ENCODE assay signal across 10 cellular contexts in genomic region chr17:60640503-60640902, GRCh38. TPM values are rescaled to one million over a fixed set of nuclear protein-coding genes. Genes with fewer than 3 reads are reported as not detected.
DNase-seq lines count a peak whose midpoint lies in the region; ATAC-seq, FAIRE-seq and TF ChIP-seq lines count a peak whose summit lies in the region.
"Had no signal": no experiment of that assay in that cellular context is flagged by ENCODE, and none has a peak within 500 bp of the region (broad histone marks: within the 10 kb centered on the region; RNA-seq: fewer than 3 reads in every experiment).

No MANE protein-coding gene starts in this region.

- no peak overlapping the region for H2AFZ ChIP-seq in HepG2 (ENCODE audit: low read length)

- H3K36me3 ChIP-seq in HepG2 (replicated peaks in 1 of 2; ENCODE audit: control insufficient read depth in 1 of 2, insufficient read depth in 2 of 2, low read length in 2 of 2), result peaks cover 12 to 27% of the 10 kb centered on the region in 2 experiments
- H3K36me3 ChIP-seq in right lobe of liver, result peaks cover 0 to 10% (median 0%) of the 10 kb centered on the region in 4 donors

- POLR2A ChIA-PET in HepG2 (lab: Yijun Ruan, JAX), result interaction anchor here (1.3 kb wide), 1 partner anchor 41 kb away, joined by 3 read pairs; the partner anchor contains the start of gene PPM1D

- ATAC-seq in HepG2 (peak; percentile 64), right lobe of liver (no peak)
- ATAC-seq: activated CD4-positive, CD25-positive, alpha-beta regulatory T cell treated with anti-CD3 and anti-CD28 coated beads, Interleukin-2, amount 50 U/mL, for 24 hours had no signal

- H3K4me3 ChIP-seq in HepG2 (replicated peaks in 1 of 3; ENCODE audit: insufficient read depth in 1 of 3, low read depth in 2 of 3, low read length in 3 of 3) (no peak overlapping the region), right lobe of liver (no peak overlapping the region), fibroblast of the aortic adventitia (ENCODE audit: low read depth, low read length) (no peak overlapping the region)

- no peaks in the 10 kb centered on the region for H3K27me3 ChIP-seq in HepG2 (ENCODE audit: control insufficient read depth in 1 of 2, insufficient read depth in 2 of 2, low read length in 2 of 2)
- no peaks in the 10 kb centered on the region for H3K27me3 ChIP-seq in right lobe of liver

- no peak for TF ChIP-seq POLR2A in HepG2 (IDR thresholded peaks at IDR 0.05; ENCODE audit: insufficient read depth in 1 of 2, low read depth in 2 of 2, low read length in 2 of 2)
- no peak for TF ChIP-seq POLR2A in right lobe of liver (IDR thresholded peaks at IDR 0.05)

- no peak for TF ChIP-seq RAD21 in HepG2 (CRISPR knock-in tag; IDR thresholded peaks at IDR 0.05)

- intact Hi-C loops in HepG2 (cut with micrococcal nuclease; ENCODE audit: unreplicated experiment) (no loop called here), right lobe of liver (cut with DNase I) (no loop called here)

- 88% methylated on average over 2 of the region's 2 CpGs for WGBS in HepG2 (ENCODE audit: low lambda C conversion rate)
- 68% methylated on average over 2 of the region's 2 CpGs for WGBS in right lobe of liver (ENCODE audit: insufficient coverage, low coverage, low lambda C conversion rate, missing lambda C conversion rate)

- peak; percentile 37 for FAIRE-seq in HepG2 (lab: Jason Lieb, UNC)
- FAIRE-seq in RCC 7860 (lab: Jason Lieb, UNC), result no peak

- DNase-seq in HepG2 (ENCODE audit: low spot score) (peak; percentile 50), right lobe of liver (no peak), RKO (ENCODE audit: low spot score) (peak; percentile 40), fibroblast of the aortic adventitia (ENCODE audit: low read depth) (peak; percentile 24), RCC 7860 (ENCODE audit: low spot score) (no peak), NCI-H187 (lab: John Stamatoyannopoulos, UW) (no peak), AG20443 (ENCODE audit: low spot score) (no peak), cerebellum (ENCODE audit: low spot score) (no peak)
- DNase-seq: NCI-H1436 treated with DMSO at 0.1 percent for 48 hours had no signal

- TF ChIP-seq EP300 in HepG2 (IDR thresholded peaks at IDR 0.05; ENCODE audit: low read depth in 2 of 2, low read length in 2 of 2) (no peak), HepG2 (CRISPR knock-in tag; IDR thresholded peaks at IDR 0.05; ENCODE audit: borderline replicate concordance) (no peak)

- H3K4me2 ChIP-seq in HepG2 (ENCODE audit: low read depth, low read length), result no peak overlapping the region

- peaks cover 9% of the 10 kb centered on the region; the same call in 1 of the 2 replicates for H3K4me1 ChIP-seq in HepG2 (ENCODE audit: insufficient read depth, low read length)
- no peaks in the 10 kb centered on the region for H3K4me1 ChIP-seq in right lobe of liver

- TF ChIP-seq CTCF in HepG2 (CRISPR knock-in tag; IDR thresholded peaks at IDR 0.05) (peak; percentile 34), right lobe of liver (IDR thresholded peaks at IDR 0.05) (peak in 1 of 4 donors; percentile 23), fibroblast of the aortic adventitia (IDR thresholded peaks at IDR 0.05; ENCODE audit: insufficient read depth, low read length) (peak; percentile 48)

- no peak overlapping the region for H3K27ac ChIP-seq in HepG2 (ENCODE audit: extremely low read length, insufficient read depth, low read length)
- no peak overlapping the region for H3K27ac ChIP-seq in right lobe of liver

- CTCF ChIA-PET in HepG2 (lab: Yijun Ruan, JAX; ENCODE audit: low intra/inter-chr PET ratio, low total read pairs), result no interaction called here

- no TSS peak for BruUV-seq in HepG2 (replicated peaks; lab: Mats Ljungman, UMichigan)

- peaks cover 28% of the 10 kb centered on the region for H3K79me2 ChIP-seq in HepG2 (ENCODE audit: insufficient read depth, low read length)

- H3K9ac ChIP-seq in HepG2 (ENCODE audit: insufficient read depth, low read depth, low read length), result no peak overlapping the region

- peaks cover 18% of the 10 kb centered on the region for H4K20me1 ChIP-seq in HepG2 (ENCODE audit: insufficient read depth, low read length)

- H3K9me3 ChIP-seq in HepG2 (ENCODE audit: low read length), result no peaks in the 10 kb centered on the region
- no peaks in the 10 kb centered on the region for H3K9me3 ChIP-seq in right lobe of liver

- in situ Hi-C loops in HepG2 (cut with HindIII; ENCODE audit: extremely low pct_ligation_motif_present, low pct_unique_long_range_greater_than_20kb), result no loop called here

TF ChIP-seq in HepG2, 621 proteins besides CTCF, POLR2A, EP300 and RAD21 (continues in another document):
- no peak for TF ChIP-seq REXO4 (CRISPR knock-in tag; IDR thresholded peaks at IDR 0.05; ENCODE audit: borderline replicate concordance)
- no peak for TF ChIP-seq RARA (CRISPR knock-in tag; IDR thresholded peaks at IDR 0.05)
- no peak for TF ChIP-seq NONO (IDR thresholded peaks at IDR 0.05)
- no peak for TF ChIP-seq NONO (CRISPR knock-in tag; conservative IDR thresholded peaks at IDR 0.05)
- TF ChIP-seq NFE2L2 (IDR thresholded peaks at IDR 0.05; ENCODE audit: low read length), result no peak
- no peak for TF ChIP-seq ZBTB14 (CRISPR knock-in tag; IDR thresholded peaks at IDR 0.05)
- no peak for TF ChIP-seq FOXK2 (IDR thresholded peaks at IDR 0.05)
- TF ChIP-seq PTBP1 (IDR thresholded peaks at IDR 0.05; ENCODE audit: low read depth, low read length, poor library complexity, severe bottlenecking), result no peak
- TF ChIP-seq RBFOX2 (IDR thresholded peaks at IDR 0.05; ENCODE audit: low read depth, low read length), result no peak

RNA-seq across cellular contexts. Expression of gene BCAS3, which starts 37.1 kb away (rescaled TPM):
- 10.7 and 15.8 TPM in 2 replicates for total RNA-seq in HepG2 (2016; rRNA removed; fragmentation: Illumina TruSeq; extraction: Trizol)
- total RNA-seq in HepG2 (2016; cell fraction: cytosol; rRNA removed; fragmentation: Illumina TruSeq; extraction: Trizol; ENCODE audit: low read depth), result 11.9 and 13.0 TPM in 2 replicates
- total RNA-seq in HepG2 (2016; cell fraction: insoluble cytoplasmic fraction; rRNA removed; fragmentation: Illumina TruSeq; extraction: Trizol), result 11.0 and 12.0 TPM in 2 replicates
- 7.1 and 7.7 TPM in 2 replicates for total RNA-seq in HepG2 (2016; cell fraction: membrane; rRNA removed; fragmentation: Illumina TruSeq; extraction: Trizol)
- total RNA-seq in HepG2 (2016; cell fraction: nucleus; rRNA removed; fragmentation: Illumina TruSeq; extraction: Trizol), result 25.1 and 30.0 TPM in 2 replicates
- polyA plus RNA-seq in HepG2 (2011; rRNA removed), result 11.2 and 11.4 TPM in 2 replicates
- polyA plus RNA-seq in HepG2 (2011; cell fraction: cytosol; rRNA removed), result 9.4 and 12.9 TPM in 2 replicates
- polyA plus RNA-seq in HepG2 (2011; cell fraction: nucleus; rRNA removed), result 12.5 and 13.3 TPM in 2 replicates
- 11.9 and 12.7 TPM in 2 replicates for polyA plus RNA-seq in HepG2 (2012)
- 1.1 and 1.4 TPM in 2 replicates for polyA plus RNA-seq in HepG2 (2016; cell fraction: cytosol; fragmentation: Illumina TruSeq; extraction: Trizol; ENCODE audit: low read depth)
- 14.1 and 15.6 TPM in 2 replicates for polyA plus RNA-seq in HepG2 (2016; cell fraction: insoluble cytoplasmic fraction; fragmentation: Illumina TruSeq; extraction: Trizol; ENCODE audit: low read depth)
- polyA plus RNA-seq in HepG2 (2016; cell fraction: membrane; fragmentation: Illumina TruSeq; extraction: Trizol; ENCODE audit: low read depth), result 2.8 and 3.3 TPM in 2 replicates
- 5.2 and 5.6 TPM in 2 replicates for polyA plus RNA-seq in HepG2 (2016; cell fraction: nucleus; fragmentation: Illumina TruSeq; extraction: Trizol; ENCODE audit: insufficient read depth, low read depth)
- polyA minus RNA-seq in HepG2 (2011; rRNA and poly(A)+ RNA removed; ENCODE audit: low replicate concordance), result 109 and 128 TPM in 2 replicates
- 16.8 and 32.3 TPM in 2 replicates for polyA minus RNA-seq in HepG2 (2011; cell fraction: cytosol; rRNA and poly(A)+ RNA removed)
- 127 and 156 TPM in 2 replicates for polyA minus RNA-seq in HepG2 (2011; cell fraction: nucleus; rRNA and poly(A)+ RNA removed)
- 10 to 100 TPM in 5 of 6 experiments, 1 to 10 TPM in 1; 9.2 to 22.1 (median 14.2) TPM for total RNA-seq in right lobe of liver
- total RNA-seq in fibroblast of the aortic adventitia (ENCODE audit: low replicate concordance), result 29.6 and 75.1 TPM in 2 replicates
- total RNA-seq in cerebellum, result 51.2 TPM

RNA-seq across cellular contexts. Expression of gene PPM1D, which starts 40.5 kb away (rescaled TPM):
- total RNA-seq in HepG2 (2016; rRNA removed; fragmentation: Illumina TruSeq; extraction: Trizol) (26.2 and 32.3 TPM in 2 replicates), right lobe of liver (1 to 10 TPM; 4.9 to 5.6 (median 5.4) TPM), fibroblast of the aortic adventitia (ENCODE audit: low replicate concordance) (8.7 and 24.6 TPM in 2 replicates), cerebellum (19.3 TPM)
- total RNA-seq in HepG2 (2016; cell fraction: cytosol; rRNA removed; fragmentation: Illumina TruSeq; extraction: Trizol; ENCODE audit: low read depth), result 24.3 and 34.3 TPM in 2 replicates
- total RNA-seq in HepG2 (2016; cell fraction: insoluble cytoplasmic fraction; rRNA removed; fragmentation: Illumina TruSeq; extraction: Trizol), result 26.8 and 33.7 TPM in 2 replicates
- 16.7 and 17.3 TPM in 2 replicates for total RNA-seq in HepG2 (2016; cell fraction: membrane; rRNA removed; fragmentation: Illumina TruSeq; extraction: Trizol)
- 18.8 and 22.5 TPM in 2 replicates for total RNA-seq in HepG2 (2016; cell fraction: nucleus; rRNA removed; fragmentation: Illumina TruSeq; extraction: Trizol)
- 7.3 and 8.0 TPM in 2 replicates for polyA plus RNA-seq in HepG2 (2011; rRNA removed)
- 5.0 and 7.2 TPM in 2 replicates for polyA plus RNA-seq in HepG2 (2011; cell fraction: cytosol; rRNA removed)
- 3.7 and 4.9 TPM in 2 replicates for polyA plus RNA-seq in HepG2 (2011; cell fraction: nucleus; rRNA removed)
- polyA plus RNA-seq in HepG2 (2012), result 11.2 and 12.0 TPM in 2 replicates
- polyA plus RNA-seq in HepG2 (2016; cell fraction: cytosol; fragmentation: Illumina TruSeq; extraction: Trizol; ENCODE audit: low read depth), result 2.3 and 2.4 TPM in 2 replicates
- 39.7 and 39.9 TPM in 2 replicates for polyA plus RNA-seq in HepG2 (2016; cell fraction: insoluble cytoplasmic fraction; fragmentation: Illumina TruSeq; extraction: Trizol; ENCODE audit: low read depth)
- 7.4 and 8.2 TPM in 2 replicates for polyA plus RNA-seq in HepG2 (2016; cell fraction: membrane; fragmentation: Illumina TruSeq; extraction: Trizol; ENCODE audit: low read depth)
- 26.4 and 26.9 TPM in 2 replicates for polyA plus RNA-seq in HepG2 (2016; cell fraction: nucleus; fragmentation: Illumina TruSeq; extraction: Trizol; ENCODE audit: insufficient read depth, low read depth)
- polyA minus RNA-seq in HepG2 (2011; rRNA and poly(A)+ RNA removed; ENCODE audit: low replicate concordance), result 11.5 and 16.5 TPM in 2 replicates
- 6.4 and 7.6 TPM in 2 replicates for polyA minus RNA-seq in HepG2 (2011; cell fraction: cytosol; rRNA and poly(A)+ RNA removed)
- 9.3 and 11.1 TPM in 2 replicates for polyA minus RNA-seq in HepG2 (2011; cell fraction: nucleus; rRNA and poly(A)+ RNA removed)

Comparison
In these comparisons a context has a peak if more than half of its experiments do, and no peak if none do; other contexts are left out.
1. DNase-seq: peak in HepG2 (single experiment), RKO (single experiment) and fibroblast of the aortic adventitia (single experiment); none in right lobe of liver (0 of 3), RCC 7860 (single experiment), NCI-H187 (0 of 2), AG20443 (single experiment) and cerebellum (single experiment).